Comparison of ENCODE assay signal across 11 cellular contexts in the genomic region with DNA sequence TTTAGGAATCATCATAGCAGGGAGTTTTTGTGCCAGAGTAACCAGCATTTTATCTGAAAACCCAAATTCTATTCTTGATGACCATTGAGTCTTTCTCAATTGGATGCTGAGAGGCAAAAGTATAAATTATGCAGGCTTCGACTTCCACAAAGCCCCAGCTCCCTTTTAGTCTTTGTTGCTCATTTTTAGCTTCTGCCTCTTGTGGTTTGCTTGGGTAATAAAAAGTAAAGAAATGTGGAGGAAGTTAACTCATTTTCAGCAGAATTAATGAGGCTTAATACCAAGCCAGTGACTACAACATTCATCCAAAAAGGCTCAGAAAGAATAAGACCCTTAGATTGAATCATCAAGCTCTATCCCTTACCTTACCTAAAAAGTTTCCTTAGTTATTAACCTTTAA. TPM values are rescaled to one million over a fixed set of nuclear protein-coding genes. Genes with fewer than 3 reads are reported as not detected.
DNase-seq lines count a peak whose midpoint lies in the region; ATAC-seq, FAIRE-seq and TF ChIP-seq lines count a peak whose summit lies in the region.
"Had no signal": no experiment of that assay in that cellular context is flagged by ENCODE, and none has a peak within 500 bp of the region (broad histone marks: within the 10 kb centered on the region; RNA-seq: fewer than 3 reads in every experiment).

No MANE protein-coding gene starts in this region.

- CTCF ChIA-PET in activated CD4-positive, alpha-beta T cell treated with anti-CD3 and anti-CD28 coated beads, Interleukin-2, amount 10 ng/mL, durations not matched to agents 7 days and 5 days (lab: Charles Lee), result interaction anchor here (0.6 to 6.3 kb wide), 5 partner anchors 16 to 657 kb away, joined by 3 to 29 read pairs (median 3); a partner anchor contains a TSS

- peaks cover 12% of the 10 kb centered on the region for H3K4me1 Mint-ChIP-seq in CD14-positive monocyte
- no peaks in the 10 kb centered on the region for H3K4me1 Mint-ChIP-seq in activated T-helper 17 cell treated with anti-CD3 and anti-CD28 coated beads, Interleukin-2, amount 50 U/mL, for 72 hours
- H3K4me1 Mint-ChIP-seq in activated CD4-positive, alpha-beta T cell treated with anti-CD3 and anti-CD28 coated beads, Interleukin-2, amount 10 ng/mL, durations not matched to agents 7 days and 5 days, result peaks cover 25% of the 10 kb centered on the region

- peaks cover 0 to 2% (median 0%) of the 10 kb centered on the region in 3 donors for H3K27me3 Mint-ChIP-seq in CD14-positive monocyte (ENCODE audit: low read depth in 3 of 3)
- H3K27me3 Mint-ChIP-seq in activated T-helper 17 cell treated with anti-CD3 and anti-CD28 coated beads, Interleukin-2, amount 50 U/mL, for 72 hours, result peaks cover 6% of the 10 kb centered on the region
- no peaks in the 10 kb centered on the region for H3K27me3 Mint-ChIP-seq in activated CD4-positive, alpha-beta T cell treated with anti-CD3 and anti-CD28 coated beads, Interleukin-2, amount 10 ng/mL, durations not matched to agents 7 days and 5 days

- FAIRE-seq in GM19239 (lab: Jason Lieb, UNC), result peak; percentile 49

- DNase-seq in CD14-positive monocyte (ENCODE audit: low spot score), result no peak
- no peak for DNase-seq in GM19239 (ENCODE audit: insufficient read length, low spot score)
- DNase-seq in SKM-1 (lab: John Stamatoyannopoulos, UW; ENCODE audit: unreplicated experiment), result peak; percentile 20
- peak; percentile 21 for DNase-seq in kidney epithelial cell (ENCODE audit: low read depth)
- DNase-seq in activated effector memory CD4-positive, alpha-beta T cell treated with anti-CD3 and anti-CD28 coated beads, Interleukin-2, amount 50 U/mL, for 16 hours, result no peak
- no peak for DNase-seq in activated CD4-positive, alpha-beta T cell treated with anti-CD3 and anti-CD28 coated beads, Interleukin-2, amount 10 ng/mL, durations not matched to agents 7 days and 5 days
- DNase-seq: DND-41, NCI-H2029, tibial artery had no signal

- POLR2A ChIA-PET in activated CD4-positive, alpha-beta T cell treated with anti-CD3 and anti-CD28 coated beads, Interleukin-2, amount 10 ng/mL, durations not matched to agents 7 days and 5 days (lab: Charles Lee), result no interaction called here

- TF ChIP-seq CTCF in CD14-positive monocyte (IDR thresholded peaks at IDR 0.05), result peak; percentile 37
- peak; percentile 42 for TF ChIP-seq CTCF in kidney epithelial cell (IDR thresholded peaks at IDR 0.05; ENCODE audit: insufficient read depth, low read length, poor library complexity, severe bottlenecking)

- intact Hi-C loops in CD14-positive monocyte (cut with micrococcal nuclease), result loop anchor here (10.0 kb wide), 2 partner anchors 288 to 698 kb away; no protein-coding TSS in a partner anchor

- ATAC-seq in activated T-helper 17 cell treated with anti-CD3 and anti-CD28 coated beads, Interleukin-2, amount 50 U/mL, for 72 hours (replicated peaks), result no peak
- no peak for ATAC-seq in GM18858 (IDR thresholded peaks at IDR 0.05; ENCODE audit: unreplicated experiment)

- H3K9me3 Mint-ChIP-seq in CD14-positive monocyte, result no peaks in the 10 kb centered on the region
- no peaks in the 10 kb centered on the region for H3K9me3 Mint-ChIP-seq in activated T-helper 17 cell treated with anti-CD3 and anti-CD28 coated beads, Interleukin-2, amount 50 U/mL, for 72 hours
- no peaks in the 10 kb centered on the region for H3K9me3 Mint-ChIP-seq in activated CD4-positive, alpha-beta T cell treated with anti-CD3 and anti-CD28 coated beads, Interleukin-2, amount 10 ng/mL, durations not matched to agents 7 days and 5 days

- H3K27ac Mint-ChIP-seq in CD14-positive monocyte, result no peak overlapping the region
- no peak overlapping the region for H3K27ac Mint-ChIP-seq in activated T-helper 17 cell treated with anti-CD3 and anti-CD28 coated beads, Interleukin-2, amount 50 U/mL, for 72 hours
- no peak overlapping the region for H3K27ac Mint-ChIP-seq in activated CD4-positive, alpha-beta T cell treated with anti-CD3 and anti-CD28 coated beads, Interleukin-2, amount 10 ng/mL, durations not matched to agents 7 days and 5 days

- no peak overlapping the region for H3K4me3 Mint-ChIP-seq in CD14-positive monocyte
- no peak overlapping the region for H3K4me3 Mint-ChIP-seq in activated T-helper 17 cell treated with anti-CD3 and anti-CD28 coated beads, Interleukin-2, amount 50 U/mL, for 72 hours
- no peak overlapping the region for H3K4me3 Mint-ChIP-seq in activated CD4-positive, alpha-beta T cell treated with anti-CD3 and anti-CD28 coated beads, Interleukin-2, amount 10 ng/mL, durations not matched to agents 7 days and 5 days

- H3K27me3 ChIP-seq in kidney epithelial cell (ENCODE audit: control insufficient read depth, insufficient read depth, low read length), result no peaks in the 10 kb centered on the region

- H3K36me3 Mint-ChIP-seq in CD14-positive monocyte, result no peaks in the 10 kb centered on the region
- no peaks in the 10 kb centered on the region for H3K36me3 Mint-ChIP-seq in activated T-helper 17 cell treated with anti-CD3 and anti-CD28 coated beads, Interleukin-2, amount 50 U/mL, for 72 hours (ENCODE audit: low read depth)
- H3K36me3 Mint-ChIP-seq in activated CD4-positive, alpha-beta T cell treated with anti-CD3 and anti-CD28 coated beads, Interleukin-2, amount 10 ng/mL, durations not matched to agents 7 days and 5 days (ENCODE audit: low read depth), result no peaks in the 10 kb centered on the region

- H3K36me3 ChIP-seq in kidney epithelial cell (ENCODE audit: control insufficient read depth, insufficient read depth, low read length), result no peaks in the 10 kb centered on the region
- H3K36me3 ChIP-seq: tibial artery had no signal

- no peak overlapping the region for H3K4me3 ChIP-seq in kidney epithelial cell (ENCODE audit: low read depth, low read length)
- H3K4me3 ChIP-seq: tibial artery had no signal

RNA-seq across cellular contexts. Expression of a gene that starts 18.6 kb away (rescaled TPM):
- polyA plus RNA-seq in CD14-positive monocyte, result under 1 TPM in 1 of 2 donors, not detected in 1; 0.19 TPM
- not detected in 2 replicates for total RNA-seq in kidney epithelial cell
- 1 to 10 TPM; 1.6 to 1.8 TPM for total RNA-seq in activated T-helper 17 cell treated with anti-CD3 and anti-CD28 coated beads, Interleukin-2, amount 50 U/mL, for 72 hours
- 1 to 10 TPM; 2.7 to 3.5 TPM for total RNA-seq in activated CD4-positive, alpha-beta T cell treated with anti-CD3 and anti-CD28 coated beads, Interleukin-2, amount 10 ng/mL, durations not matched to agents 7 days and 5 days

RNA-seq across cellular contexts. Expression of a gene that starts 49.5 kb away (rescaled TPM):
- not detected for polyA plus RNA-seq in CD14-positive monocyte
- total RNA-seq in kidney epithelial cell, result 2.9 and 3.1 TPM in 2 replicates
- total RNA-seq in activated T-helper 17 cell treated with anti-CD3 and anti-CD28 coated beads, Interleukin-2, amount 50 U/mL, for 72 hours, result under 1 TPM; 0.08 to 0.17 TPM
- total RNA-seq in activated CD4-positive, alpha-beta T cell treated with anti-CD3 and anti-CD28 coated beads, Interleukin-2, amount 10 ng/mL, durations not matched to agents 7 days and 5 days, result not detected

Comparison
In these comparisons a context has a peak if more than half of its experiments do, and no peak if none do; other contexts are left out.
1. DNase-seq: peak in SKM-1 (single experiment) and kidney epithelial cell (single experiment); none in CD14-positive monocyte (single experiment), GM19239 (single experiment), activated effector memory CD4-positive, alpha-beta T cell treated with anti-CD3 and anti-CD28 coated beads, Interleukin-2, amount 50 U/mL, for 16 hours (single experiment) and activated CD4-positive, alpha-beta T cell treated with anti-CD3 and anti-CD28 coated beads, Interleukin-2, amount 10 ng/mL, durations not matched to agents 7 days and 5 days (single experiment).